20 cellular contexts compared by ENCODE assay signal in the genomic region with DNA sequence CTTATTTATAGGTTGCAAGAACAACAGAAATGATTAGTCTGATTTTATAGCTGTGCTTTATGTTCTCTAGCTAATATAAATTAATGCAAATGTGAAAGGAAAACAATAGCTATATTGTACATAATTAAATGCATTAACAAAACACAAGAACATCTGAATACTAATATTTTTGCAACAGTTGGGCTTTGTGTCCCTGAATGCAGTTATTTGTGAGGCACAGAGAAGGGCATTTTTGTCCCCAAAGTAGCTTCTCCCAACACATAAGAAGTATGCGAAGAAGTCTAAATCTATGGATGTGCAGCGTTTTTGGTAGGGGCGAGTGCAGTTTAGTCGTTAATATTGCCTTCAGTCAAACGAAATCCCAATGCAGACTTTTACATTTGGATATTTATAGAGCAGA.
DNase-seq lines count a peak whose midpoint lies in the region; ATAC-seq and TF ChIP-seq lines count a peak whose summit lies in the region.
"Had no signal": no experiment of that assay in that cellular context is flagged by ENCODE, and none has a peak within 500 bp of the region (broad histone marks: within the 10 kb centered on the region; RNA-seq: fewer than 3 reads in every experiment).

No MANE protein-coding gene starts in this region.

- H3K36me3 ChIP-seq in CD4-positive, CD25-positive, alpha-beta regulatory T cell (ENCODE audit: control insufficient read depth, insufficient read depth, low read length), result peaks cover 51% of the 10 kb centered on the region
- no peaks in the 10 kb centered on the region for H3K36me3 ChIP-seq in gastrocnemius medialis

- ATAC-seq in CD4-positive, CD25-positive, alpha-beta regulatory T cell (ENCODE audit: low read depth in 2 of 2), result no peak
- ATAC-seq in gastrocnemius medialis, result no peak
- ATAC-seq in HG02970 (IDR thresholded peaks at IDR 0.05; ENCODE audit: low FRiP score, unreplicated experiment), result no peak
- ATAC-seq: A549, K562 had no signal

- no peaks in the 10 kb centered on the region for H3K9me3 Mint-ChIP-seq in CD4-positive, CD25-positive, alpha-beta regulatory T cell
- H3K9me3 Mint-ChIP-seq: CD14-positive monocyte had no signal

- no peak for DNase-seq in CD4-positive, CD25-positive, alpha-beta regulatory T cell
- DNase-seq in caudate nucleus (lab: John Stamatoyannopoulos, UW) (peak in 6 of 61 donors; percentile 19 to 66 (median 41)), medulla oblongata (ENCODE audit: extremely low spot score) (peak; percentile 89), gastrocnemius medialis (no peak), GM19240 (ENCODE audit: insufficient read length, low spot score) (no peak), DMS53 (lab: John Stamatoyannopoulos, UW) (no peak)
- no peak for DNase-seq in activated CD4-positive, CD25-positive, alpha-beta regulatory T cell treated with anti-CD3 and anti-CD28 coated beads, Interleukin-2, amount 50 U/mL, for 72 hours
- DNase-seq: GF-D8; GOT3; NCI-H1436; NCI-H2029 treated with DMSO at 0.1 percent for 48 hours; NCI-H2171 treated with DMSO at 0.1 percent for 48 hours; NCI-H446 treated with DMSO at 0.1 percent for 48 hours; NK-92 treated with Interleukin-12 subunit alpha and Interleukin-12 subunit beta, amount 100 ng/mL, for 24 hours; OCI-M1; SHP77 treated with DMSO at 0.1 percent for 48 hours had no signal

- no peaks in the 10 kb centered on the region for H3K27me3 ChIP-seq in CD4-positive, CD25-positive, alpha-beta regulatory T cell (ENCODE audit: control insufficient read depth, insufficient read depth, low read length)
- H3K27me3 ChIP-seq in gastrocnemius medialis, result no peaks in the 10 kb centered on the region

- peaks cover 7 to 41% (median 18%) of the 10 kb centered on the region in 4 donors for H3K4me1 Mint-ChIP-seq in CD4-positive, CD25-positive, alpha-beta regulatory T cell

- in situ Hi-C loops in gastrocnemius medialis (cut with MboI; ENCODE audit: low sequenced_read_pairs in 4 of 4), result no loop called here

- intact Hi-C loops in gastrocnemius medialis (cut with DNase I; ENCODE audit: low total_unique reads), result loop anchor here (2.0 kb wide), 2 partner anchors 20 to 32 kb away; no protein-coding TSS in a partner anchor

- peaks cover 30% of the 10 kb centered on the region for H3K36me3 Mint-ChIP-seq in CD4-positive, CD25-positive, alpha-beta regulatory T cell

- peak overlapping the region in 2 of 3 donors; percentile 27 to 77 for H3K27ac Mint-ChIP-seq in CD4-positive, CD25-positive, alpha-beta regulatory T cell

- no peak overlapping the region for H3K4me3 ChIP-seq in CD4-positive, CD25-positive, alpha-beta regulatory T cell (ENCODE audit: low read depth, low read length)
- H3K4me3 ChIP-seq in gastrocnemius medialis, result no peak overlapping the region
- H3K4me3 ChIP-seq: A549, K562 had no signal

- no peaks in the 10 kb centered on the region for H3K4me1 ChIP-seq in CD4-positive, CD25-positive, alpha-beta regulatory T cell (ENCODE audit: control insufficient read depth, insufficient read depth, low read length, poor library complexity, severe bottlenecking)
- H3K4me1 ChIP-seq in gastrocnemius medialis, result peaks cover 17 to 19% of the 10 kb centered on the region in 2 donors
- H3K4me1 ChIP-seq: A549 had no signal

- TF ChIP-seq CTCF in gastrocnemius medialis (IDR thresholded peaks at IDR 0.05 in 4 of 5, conservative IDR thresholded peaks at IDR 0.05 in 1 of 5), result no peak

- no peaks in the 10 kb centered on the region for H3K9me3 ChIP-seq in CD4-positive, CD25-positive, alpha-beta regulatory T cell (ENCODE audit: control insufficient read depth in 2 of 2, low read length in 2 of 2)
- no peaks in the 10 kb centered on the region for H3K9me3 ChIP-seq in gastrocnemius medialis
- H3K9me3 ChIP-seq: A549 had no signal

- no peaks in the 10 kb centered on the region for H3K27me3 Mint-ChIP-seq in CD4-positive, CD25-positive, alpha-beta regulatory T cell

- no peak overlapping the region for H3K4me3 Mint-ChIP-seq in CD4-positive, CD25-positive, alpha-beta regulatory T cell
- H3K4me3 Mint-ChIP-seq: CD14-positive monocyte had no signal

- TF ChIP-seq POLR2A in gastrocnemius medialis (IDR thresholded peaks at IDR 0.05), result no peak

- H3K27ac ChIP-seq in CD4-positive, CD25-positive, alpha-beta regulatory T cell (ENCODE audit: insufficient read depth, low read length, poor library complexity, severe bottlenecking), result no peak overlapping the region
- H3K27ac ChIP-seq in caudate nucleus (ENCODE audit: low read depth, low read length), result peak overlapping the region; percentile 96
- H3K27ac ChIP-seq in gastrocnemius medialis, result peak overlapping the region; percentile 74 to 87 (median 78)
- H3K27ac ChIP-seq: A549 had no signal
